In genomic region chr1:204077979-204078696, GRCh38 we compare ENCODE assay signal across 7 cellular contexts. TPM values are rescaled to one million over a fixed set of nuclear protein-coding genes. Genes with fewer than 3 reads are reported as not detected.
A peak's percentile ranks its signal among the peaks of the same experiment; 100 is the strongest.
DNase-seq lines count a peak whose midpoint lies in the region; ATAC-seq, FAIRE-seq and TF ChIP-seq lines count a peak whose summit lies in the region.

No MANE protein-coding gene starts in this region.

- no peak for TF ChIP-seq POLR2A in tibial nerve (IDR thresholded peaks at IDR 0.05)

- ATAC-seq in GM18867 (IDR thresholded peaks at IDR 0.05; ENCODE audit: unreplicated experiment), result no peak
- ATAC-seq in naive thymus-derived CD4-positive, alpha-beta T cell, result no peak

- no peak for TF ChIP-seq EP300 in tibial nerve (IDR thresholded peaks at IDR 0.05)

- no peak overlapping the region for H3K27ac Mint-ChIP-seq in naive thymus-derived CD4-positive, alpha-beta T cell

- intact Hi-C loops in ascending aorta (cut with DNase I) (no loop called here), kidney (cut with DNase I) (no loop called here)
- intact Hi-C loops in naive thymus-derived CD4-positive, alpha-beta T cell (cut with micrococcal nuclease), result no loop called here

- peak overlapping the region in 1 of 2 donors; percentile 22 for H3K4me3 ChIP-seq in ascending aorta
- peak overlapping the region in 1 of 2 donors; percentile 28 for H3K4me3 ChIP-seq in kidney (ENCODE audit: low read length in 2 of 2)
- peak overlapping the region in 1 of 4 donors; percentile 10 for H3K4me3 ChIP-seq in tibial nerve
- no peak overlapping the region for H3K4me3 ChIP-seq in naive thymus-derived CD4-positive, alpha-beta T cell (ENCODE audit: low read length)

- DNase-seq in NCI-H1436 treated with DMSO at 0.1 percent for 48 hours (lab: John Stamatoyannopoulos, UW) (peak; percentile 74), ascending aorta (ENCODE audit: low spot score in 2 of 2) (no peak), kidney (no peak), tibial nerve (ENCODE audit: low spot score in 2 of 2) (no peak), cerebellum (ENCODE audit: low spot score) (no peak)
- DNase-seq in naive thymus-derived CD4-positive, alpha-beta T cell, result no peak

- WGBS in tibial nerve, 2 donors, result 43 to 48% methylated on average over 17 of the region's 17 CpGs

- TF ChIP-seq CTCF in ascending aorta (IDR thresholded peaks at IDR 0.05) (no peak), kidney (IDR thresholded peaks at IDR 0.05; ENCODE audit: borderline replicate concordance, extremely low read depth, insufficient read depth) (no peak), tibial nerve (IDR thresholded peaks at IDR 0.05) (no peak)

- FAIRE-seq in kidney (lab: Jason Lieb, UNC), result no peak

- peak overlapping the region in 1 of 2 donors; percentile 56 for H3K9ac ChIP-seq in kidney (ENCODE audit: low read length in 2 of 2)

- CTCF ChIA-PET in naive thymus-derived CD4-positive, alpha-beta T cell (lab: Charles Lee), result interaction anchor here (0.5 to 0.7 kb wide), 2 partner anchors 8 to 21 kb away, joined by 3 to 4 read pairs; no protein-coding TSS in a partner anchor

- H3K4me1 ChIP-seq in ascending aorta, result peaks cover 13 to 50% of the 10 kb centered on the region in 2 donors
- peaks cover 45 to 50% of the 10 kb centered on the region in 2 donors for H3K4me1 ChIP-seq in kidney (ENCODE audit: control insufficient read depth in 1 of 2, insufficient read depth in 1 of 2, low read depth in 1 of 2, low read length in 2 of 2)
- peaks cover 0 to 79% (median 65%) of the 10 kb centered on the region in 4 donors for H3K4me1 ChIP-seq in tibial nerve
- H3K4me1 ChIP-seq in naive thymus-derived CD4-positive, alpha-beta T cell (ENCODE audit: control insufficient read depth in 2 of 2, insufficient read depth in 2 of 2, low read length in 2 of 2), result peaks cover 0 to 4% of the 10 kb centered on the region in 2 donors

- peak overlapping the region; percentile 69 to 86 for H3K27ac ChIP-seq in ascending aorta
- H3K27ac ChIP-seq in kidney (ENCODE audit: low read depth in 2 of 2, low read length in 2 of 2), result peak overlapping the region; percentile 49 to 87
- peak overlapping the region; percentile 40 to 97 (median 83) for H3K27ac ChIP-seq in tibial nerve
- no peak overlapping the region for H3K27ac ChIP-seq in naive thymus-derived CD4-positive, alpha-beta T cell (ENCODE audit: low read depth, low read length)

- peaks cover 0 to 3% (median 0%) of the 10 kb centered on the region in 11 donors for H3K9me3 Mint-ChIP-seq in naive thymus-derived CD4-positive, alpha-beta T cell

- peaks cover 23 to 63% (median 41%) of the 10 kb centered on the region in 5 donors for H3K27me3 Mint-ChIP-seq in naive thymus-derived CD4-positive, alpha-beta T cell

- no peaks in the 10 kb centered on the region for H3K27me3 ChIP-seq in ascending aorta
- H3K27me3 ChIP-seq in tibial nerve, result no peaks in the 10 kb centered on the region
- H3K27me3 ChIP-seq in naive thymus-derived CD4-positive, alpha-beta T cell (ENCODE audit: control insufficient read depth in 2 of 2, insufficient read depth in 2 of 2, low read length in 2 of 2), result peaks cover 0 to 5% of the 10 kb centered on the region in 2 donors

- no peaks in the 10 kb centered on the region for H3K9me3 ChIP-seq in ascending aorta
- H3K9me3 ChIP-seq in kidney (ENCODE audit: control insufficient read depth in 1 of 2, low read length in 2 of 2), result no peaks in the 10 kb centered on the region
- H3K9me3 ChIP-seq in tibial nerve, result no peaks in the 10 kb centered on the region
- H3K9me3 ChIP-seq in naive thymus-derived CD4-positive, alpha-beta T cell (ENCODE audit: control insufficient read depth in 2 of 3, low read length in 3 of 3), result no peaks in the 10 kb centered on the region

- no peak overlapping the region for H3K4me3 Mint-ChIP-seq in naive thymus-derived CD4-positive, alpha-beta T cell

- peaks cover 0 to 24% (median 16%) of the 10 kb centered on the region in 7 donors for H3K4me1 Mint-ChIP-seq in naive thymus-derived CD4-positive, alpha-beta T cell

- H3K36me3 ChIP-seq in ascending aorta, result no peaks in the 10 kb centered on the region
- no peaks in the 10 kb centered on the region for H3K36me3 ChIP-seq in kidney (ENCODE audit: control insufficient read depth in 1 of 2, insufficient read depth in 2 of 2, low read length in 2 of 2)
- no peaks in the 10 kb centered on the region for H3K36me3 ChIP-seq in tibial nerve
- H3K36me3 ChIP-seq in naive thymus-derived CD4-positive, alpha-beta T cell (ENCODE audit: control insufficient read depth in 2 of 3, insufficient read depth in 3 of 3, low read length in 3 of 3), result no peaks in the 10 kb centered on the region

- POLR2A ChIA-PET in naive thymus-derived CD4-positive, alpha-beta T cell (lab: Charles Lee), result no interaction called here

- H3K36me3 Mint-ChIP-seq in naive thymus-derived CD4-positive, alpha-beta T cell, result peaks cover 0 to 2% (median 0%) of the 10 kb centered on the region in 5 donors

RNA-seq across cellular contexts. Expression of gene SOX13, which starts 5.2 kb away (rescaled TPM):
- total RNA-seq in ascending aorta (70.1 TPM), kidney (55.2 TPM), tibial nerve (100 to 1,000 TPM in 3 of 4 donors, 10 to 100 TPM in 1; 51.8 to 108 (median 105) TPM), cerebellum (6.6 TPM)
- polyA plus RNA-seq in kidney (ENCODE audit: insufficient read depth, low read depth, low replicate concordance), result 23.9 TPM
- total RNA-seq in naive thymus-derived CD4-positive, alpha-beta T cell, result 10 to 100 TPM in 1 of 5 experiments, 1 to 10 TPM in 1, under 1 TPM in 3; 0.24 to 10.1 (median 0.85) TPM
- not detected for polyA plus RNA-seq in naive thymus-derived CD4-positive, alpha-beta T cell
